In genomic region chr19:58334691-58335249, GRCh38 we compare ENCODE assay signal across 15 cellular contexts. TPM values are rescaled to one million over a fixed set of nuclear protein-coding genes. Genes with fewer than 3 reads are reported as not detected.
DNase-seq lines count a peak whose midpoint lies in the region; ATAC-seq and TF ChIP-seq lines count a peak whose summit lies in the region.
"Had no signal": no experiment of that assay in that cellular context is flagged by ENCODE, and none has a peak within 500 bp of the region (broad histone marks: within the 10 kb centered on the region; RNA-seq: fewer than 3 reads in every experiment).

No MANE protein-coding gene starts in this region.

- no peak overlapping the region for H2BK12ac ChIP-seq in H9 (ENCODE audit: insufficient read length, low read depth, low read length)

- H2BK120ac ChIP-seq in H9 (ENCODE audit: low read depth, low read length, poor library complexity, severe bottlenecking) = no peak overlapping the region

- H3K36me3 ChIP-seq in neural progenitor cell (no peaks in the 10 kb centered on the region), upper lobe of right lung (peaks cover 11% of the 10 kb centered on the region), SK-N-SH (replicated peaks in 1 of 2; ENCODE audit: control insufficient read depth in 1 of 2, insufficient read depth in 2 of 2, low read length in 1 of 2) (peaks cover 20 to 42% of the 10 kb centered on the region in 2 experiments)

- H3K27ac ChIP-seq in H9 (ENCODE audit: insufficient read length, low read depth, low read length) (no peak overlapping the region), neural progenitor cell (no peak overlapping the region), upper lobe of right lung (no peak overlapping the region), SK-N-SH (ENCODE audit: low read depth in 2 of 2, low read length in 1 of 2) (no peak overlapping the region)
- H3K27ac ChIP-seq: GM23248, HL-60 had no signal

- no peaks in the 10 kb centered on the region for H3K4me1 Mint-ChIP-seq in CD14-positive monocyte
- H3K4me1 Mint-ChIP-seq in H9 = no peaks in the 10 kb centered on the region
- peaks cover 2% of the 10 kb centered on the region for H3K4me1 Mint-ChIP-seq in neural progenitor cell

- no peak overlapping the region for H3K56ac ChIP-seq in H9 (ENCODE audit: insufficient read length, low read depth, low read length)

- POLR2A ChIA-PET in SK-N-SH (lab: Yijun Ruan, JAX) = no interaction called here

- H2BK20ac ChIP-seq in H9 (ENCODE audit: low read depth, low read length, poor library complexity, severe bottlenecking) = no peak overlapping the region

- H3K27ac Mint-ChIP-seq in CD14-positive monocyte (peak overlapping the region in 1 of 7 donors; percentile 42), H9 (peak overlapping the region in 2 of 3 experiments; percentile 20 to 64; a peak in 1 of 7 replicates), neural progenitor cell (peak overlapping the region; percentile 60)
- H3K27ac Mint-ChIP-seq: CD4-positive, alpha-beta memory T cell had no signal

- DNase-seq in CD14-positive monocyte (ENCODE audit: low spot score) = peak; percentile 24
- no peak for DNase-seq in H9
- no peak for DNase-seq in neural progenitor cell (ENCODE audit: low spot score)
- no peak for DNase-seq in upper lobe of right lung
- DNase-seq in SK-N-SH = no peak
- DNase-seq in SHP77 (lab: John Stamatoyannopoulos, UW) = no peak
- DNase-seq: BE2C; C1 segment of cervical spinal cord; CD4-positive, alpha-beta memory T cell; DMS153; DMS79; GDM1; GM23248; HCEC 1CT had no signal

- H3K4me2 ChIP-seq in H9 (ENCODE audit: insufficient read depth, insufficient read length, low read length) (no peak overlapping the region), neural progenitor cell (no peak overlapping the region), SK-N-SH (no peak overlapping the region)

- H3K4me3 ChIP-seq in neural progenitor cell = no peak overlapping the region
- no peak overlapping the region for H3K4me3 ChIP-seq in upper lobe of right lung
- no peak overlapping the region for H3K4me3 ChIP-seq in SK-N-SH (ENCODE audit: low read depth in 2 of 2, low read length in 1 of 2)
- H3K4me3 ChIP-seq: GM23248 had no signal

- H3F3A ChIP-seq in neural progenitor cell (ENCODE audit: low read depth) (no peaks in the 10 kb centered on the region), SK-N-SH (replicated peaks; ENCODE audit: insufficient read depth) (no peaks in the 10 kb centered on the region)

- H3K79me2 ChIP-seq in H9 (ENCODE audit: insufficient read depth, low read length) (no peaks in the 10 kb centered on the region), neural progenitor cell (ENCODE audit: low read depth) (no peaks in the 10 kb centered on the region), SK-N-SH (ENCODE audit: insufficient read depth) (peaks cover 14% of the 10 kb centered on the region; the same call in 1 of the 2 replicates)

- H3K79me1 ChIP-seq in H9 (ENCODE audit: insufficient read depth, low read depth, low read length, poor library complexity, severe bottlenecking) = no peaks in the 10 kb centered on the region

- H3K23ac ChIP-seq in H9 (ENCODE audit: insufficient read length, low read depth, low read length) = no peak overlapping the region

- H3K23me2 ChIP-seq in H9 (ENCODE audit: insufficient read length, low read depth, low read length, poor library complexity, severe bottlenecking) = no peaks in the 10 kb centered on the region

- H3K9me3 Mint-ChIP-seq in CD14-positive monocyte (peaks cover 0 to 13% (median 7%) of the 10 kb centered on the region in 7 donors), H9 (no peaks in the 10 kb centered on the region; a peak in 1 of 5 replicates), neural progenitor cell (no peaks in the 10 kb centered on the region)

- H2BK15ac ChIP-seq in H9 (ENCODE audit: low read depth, low read length) = no peak overlapping the region

- H3K9me3 ChIP-seq in H9 (ENCODE audit: control insufficient read depth, low read depth, low read length) (no peaks in the 10 kb centered on the region), neural progenitor cell (ENCODE audit: low read depth) (no peaks in the 10 kb centered on the region), upper lobe of right lung (no peaks in the 10 kb centered on the region), SK-N-SH (no peaks in the 10 kb centered on the region)
- H3K9me3 ChIP-seq: BE2C had no signal

- H3K18ac ChIP-seq in H9 (ENCODE audit: insufficient read length, low read depth, low read length) = no peak overlapping the region

- TF ChIP-seq RAD21 in SK-N-SH (IDR thresholded peaks at IDR 0.05; ENCODE audit: low read length) = no peak

- CTCF ChIA-PET in SK-N-SH (lab: Yijun Ruan, JAX) = no interaction called here

- H3K9me2 ChIP-seq in SK-N-SH = no peaks in the 10 kb centered on the region

- intact Hi-C loops in CD14-positive monocyte (cut with micrococcal nuclease) (no loop called here), upper lobe of right lung (cut with DNase I) (no loop called here)

- H3K27me3 Mint-ChIP-seq in CD14-positive monocyte (ENCODE audit: low read depth in 3 of 3) (peaks cover 0 to 2% (median 1%) of the 10 kb centered on the region in 3 donors), H9 (ENCODE audit: low read depth) (no peaks in the 10 kb centered on the region), neural progenitor cell (ENCODE audit: insufficient read depth, low read depth) (peaks cover 3% of the 10 kb centered on the region)
- H3K27me3 Mint-ChIP-seq: CD4-positive, alpha-beta memory T cell had no signal

- H3K9ac ChIP-seq in H9 (ENCODE audit: extremely low read depth, insufficient read length, low read length) (no peak overlapping the region), neural progenitor cell (no peak overlapping the region), SK-N-SH (no peak overlapping the region)
- H3K9ac ChIP-seq: GM23248 had no signal

- H4K20me1 ChIP-seq in H9 (ENCODE audit: control insufficient read depth, insufficient read depth, insufficient read length) (no peaks in the 10 kb centered on the region), neural progenitor cell (ENCODE audit: low read depth) (no peaks in the 10 kb centered on the region), SK-N-SH (ENCODE audit: insufficient read depth) (no peaks in the 10 kb centered on the region)

- no peak for TF ChIP-seq CTCF in CD14-positive monocyte (IDR thresholded peaks at IDR 0.05)
- TF ChIP-seq CTCF in H9 (conservative IDR thresholded peaks at IDR 0.05) = no peak
- TF ChIP-seq CTCF in neural progenitor cell (IDR thresholded peaks at IDR 0.05) = no peak
- TF ChIP-seq CTCF in upper lobe of right lung (IDR thresholded peaks at IDR 0.05) = no peak
- no peak for TF ChIP-seq CTCF in SK-N-SH (IDR thresholded peaks at IDR 0.05)

- no peak overlapping the region for H4K91ac ChIP-seq in H9 (ENCODE audit: insufficient read length, low read depth, low read length)

- H3K14ac ChIP-seq in H9 (ENCODE audit: insufficient read depth, low read length) = no peak overlapping the region

- H3K4me3 Mint-ChIP-seq in CD14-positive monocyte (no peak overlapping the region), H9 (no peak overlapping the region), neural progenitor cell (no peak overlapping the region)
- H3K4me3 Mint-ChIP-seq: CD4-positive, alpha-beta memory T cell had no signal

- peaks cover 40 to 46% of the 10 kb centered on the region in 2 donors for H3K36me3 Mint-ChIP-seq in CD14-positive monocyte
- H3K36me3 Mint-ChIP-seq in H9 (ENCODE audit: insufficient read depth in 1 of 3, low read depth in 3 of 3) = peaks cover 14 to 26% (median 21%) of the 10 kb centered on the region in 3 experiments; a peak in 6 of 7 replicates
- peaks cover 22% of the 10 kb centered on the region for H3K36me3 Mint-ChIP-seq in neural progenitor cell

- WGBS in H9 (ENCODE audit: extremely low coverage, insufficient read length, low lambda C conversion rate) = no CpG with 5 or more reads among the region's 19 CpGs
- WGBS in SK-N-SH (ENCODE audit: low lambda C conversion rate) = 93% methylated on average over 7 of the region's 19 CpGs

- no peak for TF ChIP-seq EP300 in SK-N-SH (IDR thresholded peaks at IDR 0.05; ENCODE audit: borderline replicate concordance in 1 of 2, low read depth in 1 of 2, low read length in 1 of 2)

- H2AFZ ChIP-seq in H9 (ENCODE audit: low read length) = no peak overlapping the region
- H2AFZ ChIP-seq in neural progenitor cell (replicated peaks) = no peak overlapping the region
- no peak overlapping the region for H2AFZ ChIP-seq in SK-N-SH (ENCODE audit: low read depth)
- H2AFZ ChIP-seq: GM23248 had no signal

- H3K4me1 ChIP-seq in H9 (ENCODE audit: insufficient read depth, low read length) (no peaks in the 10 kb centered on the region), neural progenitor cell (no peaks in the 10 kb centered on the region), upper lobe of right lung (no peaks in the 10 kb centered on the region), SK-N-SH (ENCODE audit: control insufficient read depth in 1 of 2, insufficient read depth in 2 of 2, low read depth in 1 of 2, low read length in 1 of 2) (no peaks in the 10 kb centered on the region; a peak in 1 of 4 replicates)
- H3K4me1 ChIP-seq: BE2C had no signal

- no peak overlapping the region for H2AK5ac ChIP-seq in H9 (ENCODE audit: insufficient read length, low read length)

- no peaks in the 10 kb centered on the region for H3K27me3 ChIP-seq in H9 (ENCODE audit: insufficient read depth, low read length)
- no peaks in the 10 kb centered on the region for H3K27me3 ChIP-seq in neural progenitor cell
- no peaks in the 10 kb centered on the region for H3K27me3 ChIP-seq in upper lobe of right lung
- no peaks in the 10 kb centered on the region for H3K27me3 ChIP-seq in SK-N-SH (ENCODE audit: insufficient read depth)
- H3K27me3 ChIP-seq: BE2C had no signal

- H3T11ph ChIP-seq in H9 (ENCODE audit: low read length) = no peak overlapping the region

- H2BK5ac ChIP-seq in H9 (ENCODE audit: insufficient read length, low read length) = no peak overlapping the region

- ATAC-seq in upper lobe of right lung = peak; percentile 32

- H3K4ac ChIP-seq in H9 (ENCODE audit: low read depth, low read length) = no peak overlapping the region

- no peak overlapping the region for H4K8ac ChIP-seq in H9 (replicated peaks; ENCODE audit: insufficient read length, low read depth, low read length)

- no peak overlapping the region for H4K5ac ChIP-seq in H9 (ENCODE audit: insufficient read length, low read depth, low read length)

RNA-seq across cellular contexts. Expression of gene ZSCAN22, which starts 8.0 kb away (rescaled TPM):
- polyA plus RNA-seq in CD14-positive monocyte = under 1 TPM; 0.58 to 0.99 TPM
- total RNA-seq in H9 (2021) = 4.7 and 4.8 TPM in 2 replicates
- total RNA-seq in neural progenitor cell (ENCODE audit: low replicate concordance) = 1.5 and 2.4 TPM in 2 replicates
- total RNA-seq in upper lobe of right lung = 4.0 TPM
- 2.3 and 2.9 TPM in 2 replicates for polyA plus RNA-seq in SK-N-SH (2012; rRNA removed)
- polyA plus RNA-seq in SK-N-SH (2012; cell fraction: cytosol; rRNA removed) = 1.3 and 1.9 TPM in 2 replicates
- 2.1 and 3.3 TPM in 2 replicates for polyA plus RNA-seq in SK-N-SH (2012; cell fraction: nucleus; rRNA removed)

RNA-seq across cellular contexts. Expression of gene A1BG, which starts 18.5 kb away (rescaled TPM):
- 10 to 100 TPM; 30.2 to 54.5 TPM for polyA plus RNA-seq in CD14-positive monocyte
- 17.4 and 22.2 TPM in 2 replicates for total RNA-seq in H9 (2021)
- 7.5 and 37.1 TPM in 2 replicates for total RNA-seq in neural progenitor cell (ENCODE audit: low replicate concordance)
- 12.7 TPM for total RNA-seq in upper lobe of right lung
- polyA plus RNA-seq in SK-N-SH (2012; rRNA removed) = 61.4 and 62.6 TPM in 2 replicates
- polyA plus RNA-seq in SK-N-SH (2012; cell fraction: cytosol; rRNA removed) = 39.1 and 61.2 TPM in 2 replicates
- polyA plus RNA-seq in SK-N-SH (2012; cell fraction: nucleus; rRNA removed) = 23.3 and 58.0 TPM in 2 replicates

RNA-seq across cellular contexts. Expression of gene ZNF497, which starts 27.8 kb away (rescaled TPM):
- polyA plus RNA-seq in CD14-positive monocyte = under 1 TPM; 0.28 to 0.41 TPM
- total RNA-seq in H9 (2021) = 2.4 TPM in 2 replicates
- total RNA-seq in neural progenitor cell (ENCODE audit: low replicate concordance) = 3.7 and 8.0 TPM in 2 replicates
- total RNA-seq in upper lobe of right lung = 1.4 TPM
- polyA plus RNA-seq in SK-N-SH (2012; rRNA removed) = 1.0 and 1.1 TPM in 2 replicates
- polyA plus RNA-seq in SK-N-SH (2012; cell fraction: cytosol; rRNA removed) = 0.30 and 0.45 TPM in 2 replicates
- polyA plus RNA-seq in SK-N-SH (2012; cell fraction: nucleus; rRNA removed) = 8.1 and 13.1 TPM in 2 replicates

RNA-seq across cellular contexts. Expression of gene ERVK3-1, which starts 29.6 kb away (rescaled TPM):
- polyA plus RNA-seq in CD14-positive monocyte (10 to 100 TPM; 34.6 to 38.8 TPM), SK-N-SH (2012; rRNA removed) (69.4 and 85.3 TPM in 2 replicates)
- total RNA-seq in H9 (2021) (43.6 and 43.7 TPM in 2 replicates), neural progenitor cell (ENCODE audit: low replicate concordance) (49.8 and 49.9 TPM in 2 replicates), upper lobe of right lung (34.8 TPM)
- polyA plus RNA-seq in SK-N-SH (2012; cell fraction: cytosol; rRNA removed) = 56.2 and 56.8 TPM in 2 replicates
- polyA plus RNA-seq in SK-N-SH (2012; cell fraction: nucleus; rRNA removed) = 168 and 172 TPM in 2 replicates

RNA-seq across cellular contexts. Expression of gene ZNF837, which starts 46.1 kb away (rescaled TPM):
- under 1 TPM; 0.13 to 0.72 TPM for polyA plus RNA-seq in CD14-positive monocyte
- 3.4 and 3.8 TPM in 2 replicates for total RNA-seq in H9 (2021)
- 1.4 and 8.5 TPM in 2 replicates for total RNA-seq in neural progenitor cell (ENCODE audit: low replicate concordance)
- total RNA-seq in upper lobe of right lung = 1.6 TPM
- polyA plus RNA-seq in SK-N-SH (2012; rRNA removed) = 1.2 and 1.6 TPM in 2 replicates
- 0.58 and 1.1 TPM in 2 replicates for polyA plus RNA-seq in SK-N-SH (2012; cell fraction: cytosol; rRNA removed)
- polyA plus RNA-seq in SK-N-SH (2012; cell fraction: nucleus; rRNA removed) = 2.2 and 3.3 TPM in 2 replicates
